ENCODE assay signal across 11 cellular contexts in the genomic region with DNA sequence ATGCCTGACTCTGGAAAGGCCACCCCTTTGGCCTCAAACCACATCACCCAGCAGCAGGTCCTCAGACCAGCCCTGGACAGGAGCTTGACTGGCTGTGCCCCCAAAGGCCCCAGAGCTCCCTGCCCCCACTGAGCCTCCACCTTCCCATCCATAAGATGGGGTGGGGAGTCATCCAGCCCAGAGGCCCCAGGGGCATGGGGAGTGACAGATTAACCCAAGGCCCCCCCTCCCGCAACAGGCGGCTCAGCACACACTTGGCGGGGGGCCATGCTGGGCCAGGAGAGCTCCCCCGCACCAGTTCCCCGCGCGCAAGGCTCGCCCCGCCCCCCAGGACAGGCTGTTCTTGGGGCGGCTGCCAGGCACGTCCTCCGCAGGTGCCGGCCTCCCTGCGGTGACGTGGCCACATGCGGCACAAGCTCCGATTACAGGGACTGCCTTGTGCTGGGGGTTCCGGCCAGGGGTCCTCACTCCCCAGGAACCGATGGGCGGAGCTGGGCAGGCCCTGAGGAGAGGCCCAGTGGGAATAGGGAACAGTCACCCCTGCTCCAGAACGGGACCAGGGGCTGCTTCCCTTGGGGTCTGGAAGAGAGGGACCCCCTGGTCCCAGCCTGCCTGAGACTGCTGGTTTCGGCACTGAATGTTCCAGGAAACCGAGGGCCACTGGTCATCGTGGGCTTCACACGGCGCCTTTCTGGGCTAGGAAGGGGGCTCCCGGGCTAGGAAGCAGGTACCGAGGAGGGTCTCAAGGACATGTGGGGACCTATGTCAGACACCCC. TPM values are rescaled to one million over a fixed set of nuclear protein-coding genes. Genes with fewer than 3 reads are reported as not detected.
DNase-seq lines count a peak whose midpoint lies in the region; ATAC-seq and TF ChIP-seq lines count a peak whose summit lies in the region.
"Had no signal": no experiment of that assay in that cellular context is flagged by ENCODE, and none has a peak within 500 bp of the region (broad histone marks: within the 10 kb centered on the region; RNA-seq: fewer than 3 reads in every experiment).

No MANE protein-coding gene starts in this region.

- H3K27me3 Mint-ChIP-seq in endothelial cell (ENCODE audit: unreplicated experiment) = peaks cover 9% of the 10 kb centered on the region
- H3K27me3 Mint-ChIP-seq: memory B cell had no signal

- peak; percentile 30 for DNase-seq in DMS53 treated with DMSO at 0.1 percent for 48 hours (lab: John Stamatoyannopoulos, UW; ENCODE audit: unreplicated experiment)
- peak; percentile 53 for DNase-seq in NCI-H2107 (lab: John Stamatoyannopoulos, UW)
- no peak for DNase-seq in esophagus muscularis mucosa (ENCODE audit: extremely low spot score)
- peak; percentile 64 for DNase-seq in omental fat pad (ENCODE audit: low spot score)
- no peak for DNase-seq in stimulated activated CD4-positive, alpha-beta T cell treated with anti-CD3 and anti-CD28 coated beads, Interleukin-15, amount 100 ng/mL, for 24 hours
- no peak for DNase-seq in endothelial cell (ENCODE audit: low spot score)
- DNase-seq in T-helper 1 cell = no peak
- DNase-seq: activated naive CD4-positive, alpha-beta T cell treated with anti-CD3 and anti-CD28 coated beads for 36 hours; T1000 had no signal

- intact Hi-C loops in esophagus muscularis mucosa (cut with DNase I) = no loop called here

- H3K36me3 Mint-ChIP-seq in endothelial cell (ENCODE audit: low read depth, unreplicated experiment) = no peaks in the 10 kb centered on the region
- H3K36me3 Mint-ChIP-seq: memory B cell had no signal

- peak in 1 of 3 experiments; percentile 16 for TF ChIP-seq CTCF in esophagus muscularis mucosa (IDR thresholded peaks at IDR 0.05)
- no peak for TF ChIP-seq CTCF in omental fat pad (IDR thresholded peaks at IDR 0.05)
- TF ChIP-seq CTCF in endothelial cell (IDR thresholded peaks at IDR 0.05; ENCODE audit: unreplicated experiment) = no peak

- no peaks in the 10 kb centered on the region for H3K36me3 ChIP-seq in esophagus muscularis mucosa

- peaks cover 43 to 62% (median 55%) of the 10 kb centered on the region in 4 donors for H3K4me1 ChIP-seq in esophagus muscularis mucosa

- peak overlapping the region; percentile 7 to 19 (median 12) for H3K4me3 ChIP-seq in esophagus muscularis mucosa

- peak; percentile 94 for TF ChIP-seq EP300 in esophagus muscularis mucosa (IDR thresholded peaks at IDR 0.05)

- no peak overlapping the region for H3K4me3 Mint-ChIP-seq in endothelial cell (ENCODE audit: unreplicated experiment)

- TF ChIP-seq POLR2A in esophagus muscularis mucosa (IDR thresholded peaks at IDR 0.05; ENCODE audit: low read depth) = no peak

- ATAC-seq in omental fat pad (ENCODE audit: low FRiP score) (peak; percentile 57), GM21447 (IDR thresholded peaks at IDR 0.05; ENCODE audit: unreplicated experiment) (no peak)

- H3K27me3 ChIP-seq in esophagus muscularis mucosa = no peaks in the 10 kb centered on the region

- WGBS in esophagus muscularis mucosa = 74% methylated on average over 8 of the region's 28 CpGs

- H3K4me1 Mint-ChIP-seq in endothelial cell (ENCODE audit: unreplicated experiment) = peaks cover 12% of the 10 kb centered on the region

- no peaks in the 10 kb centered on the region for H3K9me3 Mint-ChIP-seq in endothelial cell (ENCODE audit: unreplicated experiment)
- H3K9me3 Mint-ChIP-seq: activated naive CD4-positive, alpha-beta T cell treated with anti-CD3 and anti-CD28 coated beads for 36 hours; memory B cell had no signal

- peak overlapping the region; percentile 60 to 83 (median 73) for H3K27ac ChIP-seq in esophagus muscularis mucosa (replicated peaks in 1 of 4)

- no peak overlapping the region for H3K27ac Mint-ChIP-seq in endothelial cell (ENCODE audit: unreplicated experiment)
- H3K27ac Mint-ChIP-seq: memory B cell had no signal

- H3K9me3 ChIP-seq in esophagus muscularis mucosa = no peaks in the 10 kb centered on the region

RNA-seq across cellular contexts. Expression of a gene that starts 5.1 kb away (rescaled TPM):
- total RNA-seq in esophagus muscularis mucosa = 100 to 1,000 TPM; 153 to 349 (median 186) TPM
- 100 to 1,000 TPM; 111 to 314 (median 138) TPM for total RNA-seq in omental fat pad
- total RNA-seq in endothelial cell (ENCODE audit: unreplicated experiment) = 25.3 TPM

RNA-seq across cellular contexts. Expression of a gene that starts 38.6 kb away (rescaled TPM):
- total RNA-seq in esophagus muscularis mucosa = 1 to 10 TPM in 2 of 4 donors, under 1 TPM in 2; 0.83 to 2.3 (median 1.3) TPM
- 10 to 100 TPM in 1 of 4 donors, 1 to 10 TPM in 2, not detected in 1; 3.8 to 10.2 (median 7.1) TPM for total RNA-seq in omental fat pad
- 8.1 TPM for total RNA-seq in endothelial cell (ENCODE audit: unreplicated experiment)

Comparison
In these comparisons a context has a peak if more than half of its experiments do, and no peak if none do; other contexts are left out.
1. DNase-seq: peak in DMS53 treated with DMSO at 0.1 percent for 48 hours (single experiment), NCI-H2107 (single experiment) and omental fat pad (single experiment); none in esophagus muscularis mucosa (single experiment), stimulated activated CD4-positive, alpha-beta T cell treated with anti-CD3 and anti-CD28 coated beads, Interleukin-15, amount 100 ng/mL, for 24 hours (single experiment), endothelial cell (single experiment) and T-helper 1 cell (0 of 5).